1 cellular context compared by ENCODE assay signal in the genomic region with DNA sequence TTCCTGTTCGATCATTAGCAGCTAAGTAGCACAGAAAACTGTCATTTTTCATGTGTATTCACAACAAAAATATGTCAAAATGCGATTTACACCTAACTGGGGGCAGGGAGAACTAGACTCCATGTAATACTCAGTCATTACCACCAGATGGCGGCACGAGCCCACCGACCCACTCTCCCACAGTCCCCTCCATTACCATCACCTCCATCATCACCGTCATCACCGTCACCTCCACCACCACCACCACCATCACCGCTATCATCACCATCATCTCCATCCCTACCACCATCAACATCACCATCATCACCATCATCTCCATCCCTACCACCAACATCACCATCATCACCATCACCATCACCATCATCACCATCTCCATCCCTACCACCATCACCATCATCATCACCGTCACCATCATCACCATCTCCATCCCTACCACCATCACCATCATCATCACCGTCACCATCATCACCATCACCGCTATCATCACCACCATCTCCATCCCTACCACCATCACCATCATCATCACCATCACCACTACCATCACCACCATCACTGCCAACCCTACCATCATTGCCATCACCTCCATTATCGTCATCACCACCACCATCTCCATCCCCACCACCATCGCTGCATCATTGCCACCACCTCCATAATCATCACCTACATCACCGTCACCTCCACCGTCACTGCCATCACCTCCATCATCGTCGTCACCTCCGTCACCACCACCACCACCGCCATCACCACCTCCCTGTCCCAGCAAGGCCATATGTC.
TF ChIP-seq lines count a peak whose summit lies in the region.

No MANE protein-coding gene starts in this region.

TF ChIP-seq in K562, 482 proteins besides CTCF, POLR2A, EP300 and RAD21 (continued from another document and continues in another):
- TF ChIP-seq JUND (IDR thresholded peaks at IDR 0.05; ENCODE audit: borderline replicate concordance, low read depth, low read length) (no peak), JUND (tag; IDR thresholded peaks at IDR 0.05; ENCODE audit: borderline replicate concordance, low read depth, low read length) (peak; percentile 32; the same call in 1 of the 3 replicates), RBM25 (IDR thresholded peaks at IDR 0.05; ENCODE audit: low read depth, low read length, severe bottlenecking) (no peak), ETS2 (tag; IDR thresholded peaks at IDR 0.05; ENCODE audit: borderline replicate concordance, poor library complexity, severe bottlenecking) (no peak), STAT5A (IDR thresholded peaks at IDR 0.05; ENCODE audit: borderline replicate concordance, low read length) (no peak), PTTG1 (tag; IDR thresholded peaks at IDR 0.05; ENCODE audit: low read depth) (no peak), LEF1 (IDR thresholded peaks at IDR 0.05) (no peak), GATAD2A (IDR thresholded peaks at IDR 0.05) (no peak), ZZZ3 (IDR thresholded peaks at IDR 0.05) (no peak), NFIC (IDR thresholded peaks at IDR 0.05) (peak; percentile 48; the same call in 1 of the 2 replicates), ETV6 (IDR thresholded peaks at IDR 0.05; ENCODE audit: borderline replicate concordance in 1 of 2, low read depth in 2 of 2, low read length in 1 of 2) (no peak), ETV6 (CRISPR knock-in tag; IDR thresholded peaks at IDR 0.05; ENCODE audit: borderline replicate concordance) (no peak), POLR2B (IDR thresholded peaks at IDR 0.05; ENCODE audit: low read depth, partially characterized antibody) (peak; percentile 72), CBX3 (IDR thresholded peaks at IDR 0.05; ENCODE audit: borderline replicate concordance in 1 of 2, low read length in 2 of 2) (no peak), NR1H2 (CRISPR knock-in tag; IDR thresholded peaks at IDR 0.05) (no peak), CBFA2T3 (IDR thresholded peaks at IDR 0.05) (no peak), ETV1 (tag; conservative IDR thresholded peaks at IDR 0.05; ENCODE audit: low read depth) (no peak), KAT8 (IDR thresholded peaks at IDR 0.05; ENCODE audit: low read depth) (no peak), EHMT2 (IDR thresholded peaks at IDR 0.05) (peak; percentile 88), ZNF23 (CRISPR knock-in tag; IDR thresholded peaks at IDR 0.05) (no peak), SLC30A9 (CRISPR knock-in tag; IDR thresholded peaks at IDR 0.05) (no peak), SMARCC2 (IDR thresholded peaks at IDR 0.05; ENCODE audit: low read depth) (no peak)
- TF ChIP-seq, protein P1, sequence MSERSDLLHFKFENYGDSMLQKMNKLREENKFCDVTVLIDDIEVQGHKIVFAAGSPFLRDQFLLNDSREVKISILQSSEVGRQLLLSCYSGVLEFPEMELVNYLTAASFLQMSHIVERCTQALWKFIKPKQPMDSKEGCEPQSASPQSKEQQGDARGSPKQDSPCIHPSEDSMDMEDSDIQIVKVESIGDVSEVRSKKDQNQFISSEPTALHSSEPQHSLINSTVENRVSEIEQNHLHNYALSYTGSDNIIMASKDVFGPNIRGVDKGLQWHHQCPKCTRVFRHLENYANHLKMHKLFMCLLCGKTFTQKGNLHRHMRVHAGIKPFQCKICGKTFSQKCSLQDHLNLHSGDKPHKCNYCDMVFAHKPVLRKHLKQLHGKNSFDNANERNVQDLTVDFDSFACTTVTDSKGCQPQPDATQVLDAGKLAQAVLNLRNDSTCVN (CRISPR knock-in tag; IDR thresholded peaks at IDR 0.05): peak; percentile 86; the same call in 1 of the 2 replicates
- TF ChIP-seq, protein P2, sequence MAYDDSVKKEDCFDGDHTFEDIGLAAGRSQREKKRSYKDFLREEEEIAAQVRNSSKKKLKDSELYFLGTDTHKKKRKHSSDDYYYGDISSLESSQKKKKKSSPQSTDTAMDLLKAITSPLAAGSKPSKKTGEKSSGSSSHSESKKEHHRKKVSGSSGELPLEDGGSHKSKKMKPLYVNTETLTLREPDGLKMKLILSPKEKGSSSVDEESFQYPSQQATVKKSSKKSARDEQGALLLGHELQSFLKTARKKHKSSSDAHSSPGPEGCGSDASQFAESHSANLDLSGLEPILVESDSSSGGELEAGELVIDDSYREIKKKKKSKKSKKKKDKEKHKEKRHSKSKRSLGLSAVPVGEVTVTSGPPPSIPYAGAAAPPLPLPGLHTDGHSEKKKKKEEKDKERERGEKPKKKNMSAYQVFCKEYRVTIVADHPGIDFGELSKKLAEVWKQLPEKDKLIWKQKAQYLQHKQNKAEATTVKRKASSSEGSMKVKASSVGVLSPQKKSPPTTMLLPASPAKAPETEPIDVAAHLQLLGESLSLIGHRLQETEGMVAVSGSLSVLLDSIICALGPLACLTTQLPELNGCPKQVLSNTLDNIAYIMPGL (CRISPR knock-in tag; IDR thresholded peaks at IDR 0.05): no peak
- TF ChIP-seq, protein P3, sequence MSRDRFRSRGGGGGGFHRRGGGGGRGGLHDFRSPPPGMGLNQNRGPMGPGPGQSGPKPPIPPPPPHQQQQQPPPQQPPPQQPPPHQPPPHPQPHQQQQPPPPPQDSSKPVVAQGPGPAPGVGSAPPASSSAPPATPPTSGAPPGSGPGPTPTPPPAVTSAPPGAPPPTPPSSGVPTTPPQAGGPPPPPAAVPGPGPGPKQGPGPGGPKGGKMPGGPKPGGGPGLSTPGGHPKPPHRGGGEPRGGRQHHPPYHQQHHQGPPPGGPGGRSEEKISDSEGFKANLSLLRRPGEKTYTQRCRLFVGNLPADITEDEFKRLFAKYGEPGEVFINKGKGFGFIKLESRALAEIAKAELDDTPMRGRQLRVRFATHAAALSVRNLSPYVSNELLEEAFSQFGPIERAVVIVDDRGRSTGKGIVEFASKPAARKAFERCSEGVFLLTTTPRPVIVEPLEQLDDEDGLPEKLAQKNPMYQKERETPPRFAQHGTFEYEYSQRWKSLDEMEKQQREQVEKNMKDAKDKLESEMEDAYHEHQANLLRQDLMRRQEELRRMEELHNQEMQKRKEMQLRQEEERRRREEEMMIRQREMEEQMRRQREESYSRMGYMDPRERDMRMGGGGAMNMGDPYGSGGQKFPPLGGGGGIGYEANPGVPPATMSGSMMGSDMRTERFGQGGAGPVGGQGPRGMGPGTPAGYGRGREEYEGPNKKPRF (IDR thresholded peaks at IDR 0.05; ENCODE audit: low read depth, low read length): no peak
- TF ChIP-seq, protein P4, sequence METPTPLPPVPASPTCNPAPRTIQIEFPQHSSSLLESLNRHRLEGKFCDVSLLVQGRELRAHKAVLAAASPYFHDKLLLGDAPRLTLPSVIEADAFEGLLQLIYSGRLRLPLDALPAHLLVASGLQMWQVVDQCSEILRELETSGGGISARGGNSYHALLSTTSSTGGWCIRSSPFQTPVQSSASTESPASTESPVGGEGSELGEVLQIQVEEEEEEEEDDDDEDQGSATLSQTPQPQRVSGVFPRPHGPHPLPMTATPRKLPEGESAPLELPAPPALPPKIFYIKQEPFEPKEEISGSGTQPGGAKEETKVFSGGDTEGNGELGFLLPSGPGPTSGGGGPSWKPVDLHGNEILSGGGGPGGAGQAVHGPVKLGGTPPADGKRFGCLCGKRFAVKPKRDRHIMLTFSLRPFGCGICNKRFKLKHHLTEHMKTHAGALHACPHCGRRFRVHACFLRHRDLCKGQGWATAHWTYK (CRISPR knock-in tag; IDR thresholded peaks at IDR 0.05): no peak
- TF ChIP-seq, protein P5, sequence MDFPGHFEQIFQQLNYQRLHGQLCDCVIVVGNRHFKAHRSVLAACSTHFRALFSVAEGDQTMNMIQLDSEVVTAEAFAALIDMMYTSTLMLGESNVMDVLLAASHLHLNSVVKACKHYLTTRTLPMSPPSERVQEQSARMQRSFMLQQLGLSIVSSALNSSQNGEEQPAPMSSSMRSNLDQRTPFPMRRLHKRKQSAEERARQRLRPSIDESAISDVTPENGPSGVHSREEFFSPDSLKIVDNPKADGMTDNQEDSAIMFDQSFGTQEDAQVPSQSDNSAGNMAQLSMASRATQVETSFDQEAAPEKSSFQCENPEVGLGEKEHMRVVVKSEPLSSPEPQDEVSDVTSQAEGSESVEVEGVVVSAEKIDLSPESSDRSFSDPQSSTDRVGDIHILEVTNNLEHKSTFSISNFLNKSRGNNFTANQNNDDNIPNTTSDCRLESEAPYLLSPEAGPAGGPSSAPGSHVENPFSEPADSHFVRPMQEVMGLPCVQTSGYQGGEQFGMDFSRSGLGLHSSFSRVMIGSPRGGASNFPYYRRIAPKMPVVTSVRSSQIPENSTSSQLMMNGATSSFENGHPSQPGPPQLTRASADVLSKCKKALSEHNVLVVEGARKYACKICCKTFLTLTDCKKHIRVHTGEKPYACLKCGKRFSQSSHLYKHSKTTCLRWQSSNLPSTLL (IDR thresholded peaks at IDR 0.05): peak; percentile 51; the same call in 1 of the 2 replicates
- TF ChIP-seq, protein P6, sequence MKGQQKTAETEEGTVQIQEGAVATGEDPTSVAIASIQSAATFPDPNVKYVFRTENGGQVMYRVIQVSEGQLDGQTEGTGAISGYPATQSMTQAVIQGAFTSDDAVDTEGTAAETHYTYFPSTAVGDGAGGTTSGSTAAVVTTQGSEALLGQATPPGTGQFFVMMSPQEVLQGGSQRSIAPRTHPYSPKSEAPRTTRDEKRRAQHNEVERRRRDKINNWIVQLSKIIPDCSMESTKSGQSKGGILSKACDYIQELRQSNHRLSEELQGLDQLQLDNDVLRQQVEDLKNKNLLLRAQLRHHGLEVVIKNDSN (CRISPR knock-in tag; IDR thresholded peaks at IDR 0.05): no peak
- TF ChIP-seq, protein P7, sequence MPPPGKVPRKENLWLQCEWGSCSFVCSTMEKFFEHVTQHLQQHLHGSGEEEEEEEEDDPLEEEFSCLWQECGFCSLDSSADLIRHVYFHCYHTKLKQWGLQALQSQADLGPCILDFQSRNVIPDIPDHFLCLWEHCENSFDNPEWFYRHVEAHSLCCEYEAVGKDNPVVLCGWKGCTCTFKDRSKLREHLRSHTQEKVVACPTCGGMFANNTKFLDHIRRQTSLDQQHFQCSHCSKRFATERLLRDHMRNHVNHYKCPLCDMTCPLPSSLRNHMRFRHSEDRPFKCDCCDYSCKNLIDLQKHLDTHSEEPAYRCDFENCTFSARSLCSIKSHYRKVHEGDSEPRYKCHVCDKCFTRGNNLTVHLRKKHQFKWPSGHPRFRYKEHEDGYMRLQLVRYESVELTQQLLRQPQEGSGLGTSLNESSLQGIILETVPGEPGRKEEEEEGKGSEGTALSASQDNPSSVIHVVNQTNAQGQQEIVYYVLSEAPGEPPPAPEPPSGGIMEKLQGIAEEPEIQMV (tag; conservative IDR thresholded peaks at IDR 0.05; ENCODE audit: low read depth): no peak
- TF ChIP-seq, protein P8, sequence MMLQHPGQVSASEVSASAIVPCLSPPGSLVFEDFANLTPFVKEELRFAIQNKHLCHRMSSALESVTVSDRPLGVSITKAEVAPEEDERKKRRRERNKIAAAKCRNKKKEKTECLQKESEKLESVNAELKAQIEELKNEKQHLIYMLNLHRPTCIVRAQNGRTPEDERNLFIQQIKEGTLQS (IDR thresholded peaks at IDR 0.05): peak; percentile 16; the same call in 1 of the 2 replicates
- TF ChIP-seq, protein P8 (CRISPR knock-in tag; conservative IDR thresholded peaks at IDR 0.05): no peak
- TF ChIP-seq, protein P9, sequence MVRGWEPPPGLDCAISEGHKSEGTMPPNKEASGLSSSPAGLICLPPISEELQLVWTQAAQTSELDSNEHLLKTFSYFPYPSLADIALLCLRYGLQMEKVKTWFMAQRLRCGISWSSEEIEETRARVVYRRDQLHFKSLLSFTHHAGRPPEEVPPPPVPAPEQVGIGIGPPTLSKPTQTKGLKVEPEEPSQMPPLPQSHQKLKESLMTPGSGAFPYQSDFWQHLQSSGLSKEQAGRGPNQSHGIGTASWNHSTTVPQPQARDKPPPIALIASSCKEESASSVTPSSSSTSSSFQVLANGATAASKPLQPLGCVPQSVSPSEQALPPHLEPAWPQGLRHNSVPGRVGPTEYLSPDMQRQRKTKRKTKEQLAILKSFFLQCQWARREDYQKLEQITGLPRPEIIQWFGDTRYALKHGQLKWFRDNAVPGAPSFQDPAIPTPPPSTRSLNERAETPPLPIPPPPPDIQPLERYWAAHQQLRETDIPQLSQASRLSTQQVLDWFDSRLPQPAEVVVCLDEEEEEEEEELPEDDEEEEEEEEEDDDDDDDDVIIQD (CRISPR knock-in tag; IDR thresholded peaks at IDR 0.05): no peak
